In the genomic region with DNA sequence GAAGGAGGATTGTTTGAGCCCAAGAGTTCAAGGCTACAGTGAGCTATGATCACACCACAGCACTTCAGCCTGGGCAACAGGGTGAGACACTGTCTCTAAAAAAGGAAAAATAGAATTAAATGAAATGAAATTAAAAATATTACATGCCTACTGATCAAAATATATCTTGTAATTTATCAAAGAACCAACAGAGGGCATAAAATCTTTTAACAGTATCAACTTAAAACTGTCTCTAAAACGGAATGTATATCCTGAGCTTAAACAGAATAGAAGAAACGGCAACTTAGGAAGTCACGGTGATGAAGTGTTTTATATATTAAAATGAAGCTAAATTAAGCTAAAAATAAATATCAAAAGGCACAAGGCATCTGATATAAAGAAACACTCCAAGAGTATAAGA, we compare ENCODE assay signal across 15 cellular contexts.
DNase-seq lines count a peak whose midpoint lies in the region; ATAC-seq, FAIRE-seq and TF ChIP-seq lines count a peak whose summit lies in the region.
"Had no signal": no experiment of that assay in that cellular context is flagged by ENCODE, and none has a peak within 500 bp of the region (broad histone marks: within the 10 kb centered on the region; RNA-seq: fewer than 3 reads in every experiment).

No MANE protein-coding gene starts in this region.

- WGBS in A549 (ENCODE audit: missing lambda C conversion rate), result 5% methylated on average over 3 of the region's 3 CpGs
- 2 to 3% methylated on average over 3 of the region's 3 CpGs for WGBS in GM23248 (ENCODE audit: low coverage in 1 of 2, low lambda C conversion rate in 2 of 2, missing lambda C conversion rate in 2 of 2), 2 experiments

- H3K4me2 ChIP-seq in A549 (no peak overlapping the region), GM23248 (ENCODE audit: unreplicated experiment) (no peak overlapping the region)

- TF ChIP-seq POLR2A in A549 (IDR thresholded peaks at IDR 0.05; ENCODE audit: low read length), result no peak

- no peak overlapping the region for H3K9ac ChIP-seq in GM23248

- H3K27ac ChIP-seq in A549, result no peak overlapping the region
- no peak overlapping the region for H3K27ac ChIP-seq in GM23248
- no peak overlapping the region for H3K27ac ChIP-seq in RWPE1
- H3K27ac ChIP-seq in coronary artery, result no peak overlapping the region
- H3K27ac ChIP-seq: prostate gland had no signal

- in situ Hi-C loops in GM23248 (cut with MboI), result no loop called here

- no peak for FAIRE-seq in A549 (lab: Jason Lieb, UNC)
- FAIRE-seq: GM12878 had no signal

- no peak overlapping the region for H3K4me3 ChIP-seq in A549
- no peak overlapping the region for H3K4me3 ChIP-seq in GM23248
- H3K4me3 ChIP-seq in fibroblast of pulmonary artery (replicated peaks; ENCODE audit: low read depth, low read length), result no peak overlapping the region
- H3K4me3 ChIP-seq in coronary artery, result no peak overlapping the region
- H3K4me3 ChIP-seq: GM12878, prostate gland had no signal

- H3K9me2 ChIP-seq in GM23248 (ENCODE audit: insufficient read depth), result no peaks in the 10 kb centered on the region

- peak in 1 of 2 experiments; percentile 5 for DNase-seq in A549 (ENCODE audit: low read depth in 1 of 2, low spot score in 1 of 2)
- peak; percentile 52 for DNase-seq in GM23248
- no peak for DNase-seq in RWPE1 (ENCODE audit: low spot score)
- DNase-seq in fibroblast of pulmonary artery (ENCODE audit: low read depth), result peak; percentile 18
- DNase-seq in CD1c-positive myeloid dendritic cell (ENCODE audit: extremely low spot score), result no peak
- DNase-seq in coronary artery (ENCODE audit: low spot score), result no peak
- DNase-seq: activated CD8-positive, alpha-beta memory T cell treated with anti-CD3 and anti-CD28 coated beads, Interleukin-2, amount 10 ng/mL, durations not matched to agents 7 days and 5 days; aorta; CD4-positive, alpha-beta memory T cell; foreskin melanocyte; left ventricle myocardium superior had no signal

- peaks cover 21% of the 10 kb centered on the region; the same call in 1 of the 2 replicates for H3K27me3 ChIP-seq in GM23248 (replicated peaks; ENCODE audit: insufficient read depth)

- TF ChIP-seq EP300 in A549 (IDR thresholded peaks at IDR 0.05), result no peak

- TF ChIP-seq CTCF in A549 (IDR thresholded peaks at IDR 0.05), result peak; percentile 23; the same call in 2 of the 3 replicates
- peak; percentile 27; the same call in 1 of the 2 replicates for TF ChIP-seq CTCF in RWPE1 (conservative IDR thresholded peaks at IDR 0.05; ENCODE audit: low read depth)
- TF ChIP-seq CTCF in fibroblast of pulmonary artery (IDR thresholded peaks at IDR 0.05; ENCODE audit: low read length, missing control alignments), result peak; percentile 23
- no peak for TF ChIP-seq CTCF in coronary artery (IDR thresholded peaks at IDR 0.05)

- no peaks in the 10 kb centered on the region for H3F3A ChIP-seq in GM23248 (ENCODE audit: insufficient read depth)

- H4K20me1 ChIP-seq in GM23248 (ENCODE audit: insufficient read depth), result no peaks in the 10 kb centered on the region

- H3K4me1 ChIP-seq in A549 (no peaks in the 10 kb centered on the region), GM23248 (ENCODE audit: insufficient read depth) (no peaks in the 10 kb centered on the region)
- H3K4me1 ChIP-seq: prostate gland had no signal

- no peak for TF ChIP-seq RAD21 in A549 (conservative IDR thresholded peaks at IDR 0.05 in 1 of 2, IDR thresholded peaks at IDR 0.05 in 1 of 2)

- no peaks in the 10 kb centered on the region for H3K79me2 ChIP-seq in GM23248 (ENCODE audit: insufficient read depth)

- no peaks in the 10 kb centered on the region for H3K36me3 ChIP-seq in GM23248 (ENCODE audit: low read depth)
- H3K36me3 ChIP-seq: prostate gland had no signal

- ATAC-seq in A549, result peak in 1 of 2 experiments; percentile 30; a peak in 1 of 6 replicates
- no peak for ATAC-seq in GM21515 (IDR thresholded peaks at IDR 0.05; ENCODE audit: unreplicated experiment)
- ATAC-seq in GM21528 (IDR thresholded peaks at IDR 0.05; ENCODE audit: low FRiP score, unreplicated experiment), result no peak
- ATAC-seq: activated CD8-positive, alpha-beta memory T cell treated with anti-CD3 and anti-CD28 coated beads, Interleukin-2, amount 10 ng/mL, durations not matched to agents 7 days and 5 days; GM12878; left ventricle myocardium superior had no signal

- H2AFZ ChIP-seq in GM23248, result 0 out of 2 replicates have a peak overlapping the region, but pooled peaks have one; percentile 18

- H3K9me3 ChIP-seq in A549, result peaks cover 2% of the 10 kb centered on the region; the same call in 1 of the 3 replicates
- H3K9me3 ChIP-seq in GM23248 (ENCODE audit: low read depth), result no peaks in the 10 kb centered on the region
- H3K9me3 ChIP-seq: prostate gland had no signal

- CTCF ChIA-PET in A549 (lab: Yijun Ruan, JAX), result interaction anchor here (0.6 to 1.8 kb wide), 18 partner anchors 8 to 321 kb away, joined by 3 to 10 read pairs (median 3); no protein-coding TSS in a partner anchor
- CTCF ChIA-PET in RWPE1 (lab: Yijun Ruan, JAX), result interaction anchor here (0.5 to 0.9 kb wide), 5 partner anchors 26 to 1248 kb away, joined by 3 to 4 read pairs (median 3); no protein-coding TSS in a partner anchor

- POLR2A ChIA-PET in A549 (lab: Yijun Ruan, JAX) (no interaction called here), RWPE1 (lab: Yijun Ruan, JAX; ENCODE audit: low non-redundant PET) (no interaction called here)

TF ChIP-seq in A549, 52 proteins besides CTCF, POLR2A, EP300 and RAD21:
- TF ChIP-seq ATOH8 (CRISPR knock-in tag; IDR thresholded peaks at IDR 0.05; ENCODE audit: low read depth), result no peak
- TF ChIP-seq SMC3 (IDR thresholded peaks at IDR 0.05), result peak; percentile 39; the same call in 2 of the 3 replicates

Comparison
In these comparisons a context has a peak if more than half of its experiments do, and no peak if none do; other contexts are left out.
1. DNase-seq: peak in GM23248 (single experiment) and fibroblast of pulmonary artery (single experiment); none in RWPE1 (single experiment), CD1c-positive myeloid dendritic cell (single experiment) and coronary artery (single experiment).